21 cellular contexts compared by ENCODE assay signal in genomic region chr2:106852103-106852502, GRCh38. TPM values are rescaled to one million over a fixed set of nuclear protein-coding genes. Genes with fewer than 3 reads are reported as not detected.
"Had no signal": no experiment of that assay in that cellular context is flagged by ENCODE, and none has a peak within 500 bp of the region (broad histone marks: within the 10 kb centered on the region; RNA-seq: fewer than 3 reads in every experiment).

No MANE protein-coding gene starts in this region.

- H3K27ac Mint-ChIP-seq: activated B cell treated with CpG ODN at 0.5 μM for 24 hours; activated CD8-positive, alpha-beta T cell treated with anti-CD3 and anti-CD28 coated beads, Interleukin-2, amount 10 ng/mL, durations not matched to agents 7 days and 5 days; activated naive CD8-positive, alpha-beta T cell treated with anti-CD3 and anti-CD28 coated beads for 36 hours; activated T-cell treated with anti-CD3 and anti-CD28 coated beads, Interleukin-2, amount 50 U/mL, for 72 hours; immature natural killer cell; mesothelial cell of epicardium; stimulated activated memory B cell treated with anti-CD40 and anti-IgM and Interleukin-4, amounts not matched to agents 10 μg/mL and 1 μg/mL and 100 μg/mL, for 72 hours; T-helper 17 cell had no signal

- H3K4me1 ChIP-seq: vagina had no signal

- H3K27me3 Mint-ChIP-seq: activated B cell treated with CpG ODN at 0.5 μM for 24 hours; activated naive CD8-positive, alpha-beta T cell treated with anti-CD3 and anti-CD28 coated beads for 36 hours; stimulated activated memory B cell treated with anti-CD40 and anti-IgM and Interleukin-4, amounts not matched to agents 10 μg/mL and 1 μg/mL and 100 μg/mL, for 72 hours; T-helper 17 cell had no signal

- H3K36me3 ChIP-seq: transverse colon, vagina had no signal

- DNase-seq: activated B cell treated with CpG ODN at 0.5 μM for 24 hours; activated CD4-positive, alpha-beta T cell treated with anti-CD3 and anti-CD28 coated beads for 48 hours; activated CD8-positive, alpha-beta memory T cell treated with anti-CD3 and anti-CD28 coated beads, Interleukin-2, amount 50 U/mL, for 4 hours; activated CD8-positive, alpha-beta T cell treated with anti-CD3 and anti-CD28 coated beads, Interleukin-2, amount 10 ng/mL, durations not matched to agents 7 days and 5 days; activated gamma-delta T cell treated with Interleukin-2 at 50 U/mL for 16 hours; activated naive CD8-positive, alpha-beta T cell treated with anti-CD3 and anti-CD28 coated beads for 36 hours; activated T-cell treated with anti-CD3 and anti-CD28 coated beads, Interleukin-2, amount 50 U/mL, for 72 hours; anterior cingulate cortex; dorsolateral prefrontal cortex; immature natural killer cell; posterior cingulate gyrus; retina; stimulated activated CD4-positive, alpha-beta T cell treated with anti-CD3 and anti-CD28 coated beads, Interleukin-2, amount 100 ng/mL, for 48 hours; T-helper 17 cell; transverse colon had no signal

- H3K36me3 Mint-ChIP-seq: activated naive CD8-positive, alpha-beta T cell treated with anti-CD3 and anti-CD28 coated beads for 36 hours; immature natural killer cell; mesothelial cell of epicardium; stimulated activated memory B cell treated with anti-CD40 and anti-IgM and Interleukin-4, amounts not matched to agents 10 μg/mL and 1 μg/mL and 100 μg/mL, for 72 hours had no signal

- H3K79me2 ChIP-seq: hepatocyte had no signal

- H3K9me3 Mint-ChIP-seq: activated B cell treated with CpG ODN at 0.5 μM for 24 hours; activated naive CD8-positive, alpha-beta T cell treated with anti-CD3 and anti-CD28 coated beads for 36 hours; activated T-cell treated with anti-CD3 and anti-CD28 coated beads, Interleukin-2, amount 50 U/mL, for 72 hours; immature natural killer cell; mesothelial cell of epicardium; stimulated activated memory B cell treated with anti-CD40 and anti-IgM and Interleukin-4, amounts not matched to agents 10 μg/mL and 1 μg/mL and 100 μg/mL, for 72 hours had no signal

- H2AFZ ChIP-seq: hepatocyte had no signal

- H3K9me3 ChIP-seq: transverse colon, vagina had no signal

- ATAC-seq: activated CD8-positive, alpha-beta T cell treated with anti-CD3 and anti-CD28 coated beads, Interleukin-2, amount 10 ng/mL, durations not matched to agents 7 days and 5 days; activated T-cell treated with anti-CD3 and anti-CD28 coated beads, Interleukin-2, amount 50 U/mL, for 72 hours; esophagus mucosa; stimulated activated memory B cell treated with anti-CD40 and anti-IgM and Interleukin-4, amounts not matched to agents 10 μg/mL and 1 μg/mL and 100 μg/mL, for 72 hours; T-helper 17 cell had no signal

- H3K4me3 ChIP-seq: dorsolateral prefrontal cortex, hepatocyte, transverse colon, vagina had no signal

- H3K4me2 ChIP-seq: hepatocyte had no signal

- H3K4me1 Mint-ChIP-seq: activated B cell treated with CpG ODN at 0.5 μM for 24 hours; activated naive CD8-positive, alpha-beta T cell treated with anti-CD3 and anti-CD28 coated beads for 36 hours; stimulated activated memory B cell treated with anti-CD40 and anti-IgM and Interleukin-4, amounts not matched to agents 10 μg/mL and 1 μg/mL and 100 μg/mL, for 72 hours; T-helper 17 cell had no signal

- H3K27ac ChIP-seq: hepatocyte, vagina had no signal

- H3K27me3 ChIP-seq: dorsolateral prefrontal cortex, hepatocyte, transverse colon, vagina had no signal

- H3K4me3 Mint-ChIP-seq: activated B cell treated with CpG ODN at 0.5 μM for 24 hours; activated CD8-positive, alpha-beta T cell treated with anti-CD3 and anti-CD28 coated beads, Interleukin-2, amount 10 ng/mL, durations not matched to agents 7 days and 5 days; activated naive CD8-positive, alpha-beta T cell treated with anti-CD3 and anti-CD28 coated beads for 36 hours; activated T-cell treated with anti-CD3 and anti-CD28 coated beads, Interleukin-2, amount 50 U/mL, for 72 hours; immature natural killer cell; mesothelial cell of epicardium; stimulated activated memory B cell treated with anti-CD40 and anti-IgM and Interleukin-4, amounts not matched to agents 10 μg/mL and 1 μg/mL and 100 μg/mL, for 72 hours; T-helper 17 cell had no signal

RNA-seq across cellular contexts. Expression of gene ST6GAL2, which starts 33.9 kb away (rescaled TPM):
- total RNA-seq: activated B cell treated with CpG ODN at 0.5 μM for 24 hours; activated CD8-positive, alpha-beta T cell treated with anti-CD3 and anti-CD28 coated beads, Interleukin-2, amount 10 ng/mL, durations not matched to agents 7 days and 5 days; activated naive CD8-positive, alpha-beta T cell treated with anti-CD3 and anti-CD28 coated beads for 36 hours; activated T-cell treated with anti-CD3 and anti-CD28 coated beads, Interleukin-2, amount 50 U/mL, for 72 hours; bronchial epithelial cell had no signal
- polyA plus RNA-seq: immature natural killer cell had no signal
